ENCODE assay signal across 8 cellular contexts in genomic region chr10:6401562-6402348, GRCh38.
A peak's percentile ranks its signal among the peaks of the same experiment; 100 is the strongest.
DNase-seq lines count a peak whose midpoint lies in the region; ATAC-seq and FAIRE-seq lines count a peak whose summit lies in the region.

No MANE protein-coding gene starts in this region.

- no peak overlapping the region for H2AFZ ChIP-seq in mesenchymal stem cell (ENCODE audit: low read depth, low read length)

- CTCF ChIA-PET in activated CD4-positive, alpha-beta memory T cell treated with anti-CD3 and anti-CD28 coated beads, Interleukin-2, amount 10 ng/mL, durations not matched to agents 7 days and 5 days (lab: Charles Lee) = interaction anchor here (0.6 to 4.2 kb wide), 59 partner anchors 9 to 426 kb away, joined by 3 to 105 read pairs (median 5); partner anchors contain the start of gene PFKFB3

- H3K4me3 Mint-ChIP-seq in activated CD4-positive, alpha-beta memory T cell treated with anti-CD3 and anti-CD28 coated beads, Interleukin-2, amount 10 ng/mL, durations not matched to agents 7 days and 5 days = no peak overlapping the region

- H3K9me3 ChIP-seq in mesenchymal stem cell (ENCODE audit: control insufficient read depth, low read length) = no peaks in the 10 kb centered on the region

- no peak overlapping the region for H4K8ac ChIP-seq in mesenchymal stem cell (ENCODE audit: low read length)

- no peak overlapping the region for H2BK15ac ChIP-seq in mesenchymal stem cell (ENCODE audit: low read depth, poor library complexity, severe bottlenecking)

- H3K27me3 Mint-ChIP-seq in activated CD4-positive, alpha-beta memory T cell treated with anti-CD3 and anti-CD28 coated beads, Interleukin-2, amount 10 ng/mL, durations not matched to agents 7 days and 5 days = peaks cover 13% of the 10 kb centered on the region

- no peak overlapping the region for H3K14ac ChIP-seq in mesenchymal stem cell (ENCODE audit: low read length in 2 of 2)

- H3K36me3 Mint-ChIP-seq in activated CD4-positive, alpha-beta memory T cell treated with anti-CD3 and anti-CD28 coated beads, Interleukin-2, amount 10 ng/mL, durations not matched to agents 7 days and 5 days (ENCODE audit: low read depth) = no peaks in the 10 kb centered on the region

- peak; percentile 96 for DNase-seq in Ammon's horn (ENCODE audit: low spot score)
- peak; percentile 39 for DNase-seq in NCI-H526 treated with DMSO at 0.1 percent for 48 hours (lab: John Stamatoyannopoulos, UW)
- peak; percentile 63 for DNase-seq in activated CD4-positive, alpha-beta memory T cell treated with anti-CD3 and anti-CD28 coated beads, Interleukin-2, amount 10 ng/mL, durations not matched to agents 7 days and 5 days
- peak; percentile 93 for DNase-seq in mesenchymal stem cell
- peak; percentile 38 to 47 for DNase-seq in stimulated activated CD8-positive, alpha-beta memory T cell treated with anti-CD3 and anti-CD28 coated beads, Interleukin-7, amount 100 ng/mL, for 4 hours (ENCODE audit: low read depth in 2 of 2)

- no peak overlapping the region for H2BK120ac ChIP-seq in mesenchymal stem cell (ENCODE audit: low read depth, low read length)

- ATAC-seq in GM18909 (IDR thresholded peaks at IDR 0.05; ENCODE audit: poor library complexity, unreplicated experiment) (peak; percentile 74), HG03520 (IDR thresholded peaks at IDR 0.05; ENCODE audit: unreplicated experiment) (peak; percentile 85)

- peak overlapping the region; percentile 14 for H2BK5ac ChIP-seq in mesenchymal stem cell (ENCODE audit: low read depth, low read length, poor library complexity, severe bottlenecking)

- H3K4ac ChIP-seq in mesenchymal stem cell (ENCODE audit: low read depth in 1 of 2, low read length in 2 of 2) = no peak overlapping the region

- no peaks in the 10 kb centered on the region for H3K79me1 ChIP-seq in mesenchymal stem cell (replicated peaks; ENCODE audit: low read length, poor library complexity, severe bottlenecking)

- no peak overlapping the region for H2AK5ac ChIP-seq in mesenchymal stem cell (ENCODE audit: low read length, severe bottlenecking)

- WGBS in mesenchymal stem cell = 15% methylated on average over 11 of the region's 18 CpGs

- no peak overlapping the region for H3K27ac Mint-ChIP-seq in activated CD4-positive, alpha-beta memory T cell treated with anti-CD3 and anti-CD28 coated beads, Interleukin-2, amount 10 ng/mL, durations not matched to agents 7 days and 5 days

- H3K27me3 ChIP-seq in mesenchymal stem cell (ENCODE audit: control insufficient read depth in 1 of 2, insufficient read depth in 1 of 2, low read length in 2 of 2) = peaks cover 13 to 44% of the 10 kb centered on the region in 2 experiments

- H3K9ac ChIP-seq in mesenchymal stem cell (ENCODE audit: low read length) = peak overlapping the region; percentile 48

- no peak overlapping the region for H3K18ac ChIP-seq in mesenchymal stem cell (ENCODE audit: low read depth in 1 of 2, low read length in 2 of 2)

- no peaks in the 10 kb centered on the region for H3K9me3 Mint-ChIP-seq in activated CD4-positive, alpha-beta memory T cell treated with anti-CD3 and anti-CD28 coated beads, Interleukin-2, amount 10 ng/mL, durations not matched to agents 7 days and 5 days

- H3K36me3 ChIP-seq in mesenchymal stem cell (ENCODE audit: control insufficient read depth in 1 of 2, insufficient read depth in 2 of 2, low read depth in 1 of 2, low read length in 2 of 2) = no peaks in the 10 kb centered on the region

- H3K27ac ChIP-seq in mesenchymal stem cell (ENCODE audit: low read length, poor library complexity, severe bottlenecking) = peak overlapping the region; percentile 64

- peaks cover 30% of the 10 kb centered on the region for H3K4me1 Mint-ChIP-seq in activated CD4-positive, alpha-beta memory T cell treated with anti-CD3 and anti-CD28 coated beads, Interleukin-2, amount 10 ng/mL, durations not matched to agents 7 days and 5 days

- H3K4me1 ChIP-seq in mesenchymal stem cell (ENCODE audit: control insufficient read depth, insufficient read depth, low read depth, low read length) = peaks cover 13% of the 10 kb centered on the region

- H3K4me2 ChIP-seq in mesenchymal stem cell (ENCODE audit: low read length, poor library complexity, severe bottlenecking) = peak overlapping the region; percentile 75

- peak overlapping the region in 1 of 2 experiments; percentile 15 for H2BK12ac ChIP-seq in mesenchymal stem cell (ENCODE audit: low read length in 2 of 2)

- FAIRE-seq in endometrium (lab: Jason Lieb, UNC) = peak; percentile 88

- H3K23ac ChIP-seq in mesenchymal stem cell (ENCODE audit: low read length in 2 of 2) = no peak overlapping the region

- POLR2A ChIA-PET in activated CD4-positive, alpha-beta memory T cell treated with anti-CD3 and anti-CD28 coated beads, Interleukin-2, amount 10 ng/mL, durations not matched to agents 7 days and 5 days (lab: Charles Lee) = interaction anchor here (0.7 to 3.1 kb wide), 7 partner anchors 8 to 291 kb away, joined by 3 to 39 read pairs (median 4); partner anchors contain the start of gene PFKFB3

- H3K4me3 ChIP-seq in mesenchymal stem cell (ENCODE audit: insufficient read depth in 1 of 2, low read depth in 1 of 2, low read length in 2 of 2) = peak overlapping the region in 1 of 2 experiments; percentile 22

- no peak overlapping the region for H4K91ac ChIP-seq in mesenchymal stem cell (ENCODE audit: low read length)

Comparison
In these comparisons a context has a peak if more than half of its experiments do, and no peak if none do; other contexts are left out.
1. DNase-seq: peak in every context shown above with its lines; median percentile 96 in Ammon's horn; 93 in mesenchymal stem cell; 63 in activated CD4-positive, alpha-beta memory T cell treated with anti-CD3 and anti-CD28 coated beads, Interleukin-2, amount 10 ng/mL, durations not matched to agents 7 days and 5 days; 42 in stimulated activated CD8-positive, alpha-beta memory T cell treated with anti-CD3 and anti-CD28 coated beads, Interleukin-7, amount 100 ng/mL, for 4 hours; 39 in NCI-H526 treated with DMSO at 0.1 percent for 48 hours.